ENCODE assay signal across 11 cellular contexts in the genomic region with DNA sequence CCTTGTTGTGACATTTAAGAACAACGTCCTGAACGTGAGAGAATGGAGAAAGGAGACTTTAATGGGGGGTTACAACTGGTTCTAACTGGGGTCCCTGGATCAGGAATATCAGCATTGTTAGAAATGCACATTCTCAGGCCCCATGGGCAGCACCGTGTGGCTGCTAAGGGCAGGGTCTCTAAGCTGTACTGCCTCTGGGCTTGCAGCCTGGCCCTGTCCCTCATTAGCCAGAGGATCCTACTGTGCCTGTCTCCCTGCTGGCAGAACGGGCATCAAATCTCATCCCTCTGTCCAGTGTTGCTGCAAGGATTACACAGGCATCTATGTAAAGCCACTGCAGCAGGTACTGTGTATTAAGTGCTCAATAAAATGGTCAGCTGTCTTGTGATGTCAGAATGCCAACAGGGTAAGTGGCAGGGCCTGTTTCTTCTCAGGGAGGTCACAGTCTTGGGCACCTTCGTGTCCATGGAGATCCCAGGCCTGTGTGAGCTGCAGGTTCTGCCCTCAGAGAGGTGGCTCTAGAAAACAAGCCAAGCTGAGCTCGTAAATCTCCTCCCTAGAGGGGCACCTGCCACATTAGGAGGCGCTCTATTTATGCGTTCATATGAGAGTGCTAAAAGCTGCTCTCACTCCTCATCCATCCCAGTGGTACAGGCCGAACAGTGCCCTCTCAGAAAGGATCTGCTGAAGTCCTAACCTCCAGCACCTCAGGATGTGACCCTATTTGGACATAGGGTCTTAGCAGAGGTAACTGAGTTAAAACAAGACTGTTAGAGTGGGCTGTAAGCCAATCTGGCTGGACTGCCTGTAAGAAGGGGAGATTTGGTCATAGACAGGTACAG.
DNase-seq lines count a peak whose midpoint lies in the region; ATAC-seq and TF ChIP-seq lines count a peak whose summit lies in the region.
"Had no signal": no experiment of that assay in that cellular context is flagged by ENCODE, and none has a peak within 500 bp of the region (broad histone marks: within the 10 kb centered on the region; RNA-seq: fewer than 3 reads in every experiment).

No MANE protein-coding gene starts in this region.

- DNase-seq in neural progenitor cell (ENCODE audit: low spot score) (no peak), retina (no peak), erythroblast (lab: John Stamatoyannopoulos, UW) (no peak), prostate gland (ENCODE audit: low spot score) (no peak), Ammon's horn (ENCODE audit: low spot score) (no peak)
- DNase-seq: mesendoderm, NCI-H1436 had no signal

- WGBS in prostate gland = 84% methylated on average over 9 of the region's 9 CpGs

- no peak overlapping the region for H3K4me3 ChIP-seq in neural progenitor cell
- no peak overlapping the region for H3K4me3 ChIP-seq in prostate gland
- H3K4me3 ChIP-seq: cardiac muscle cell had no signal

- no peaks in the 10 kb centered on the region for H3F3A ChIP-seq in neural progenitor cell (ENCODE audit: low read depth)

- no peak overlapping the region for H2AFZ ChIP-seq in neural progenitor cell (replicated peaks)

- no peak overlapping the region for H3K9ac ChIP-seq in neural progenitor cell

- H3K4me2 ChIP-seq in neural progenitor cell = no peak overlapping the region

- TF ChIP-seq CTCF in neural progenitor cell (IDR thresholded peaks at IDR 0.05) (no peak), prostate gland (IDR thresholded peaks at IDR 0.05) (no peak)

- no peaks in the 10 kb centered on the region for H3K9me3 ChIP-seq in neural progenitor cell (ENCODE audit: low read depth)
- H3K9me3 ChIP-seq in prostate gland = no peaks in the 10 kb centered on the region

- H4K20me1 ChIP-seq in neural progenitor cell (ENCODE audit: low read depth) = no peaks in the 10 kb centered on the region

- no peaks in the 10 kb centered on the region for H3K9me3 Mint-ChIP-seq in neural progenitor cell

- no peaks in the 10 kb centered on the region for H3K36me3 ChIP-seq in neural progenitor cell
- H3K36me3 ChIP-seq in prostate gland = no peaks in the 10 kb centered on the region
- H3K36me3 ChIP-seq: cardiac muscle cell had no signal

- ATAC-seq in GM19035 (IDR thresholded peaks at IDR 0.05; ENCODE audit: unreplicated experiment) (peak; percentile 30), GM21825 (IDR thresholded peaks at IDR 0.05; ENCODE audit: unreplicated experiment) (peak; percentile 29), HG03439 (IDR thresholded peaks at IDR 0.05; ENCODE audit: unreplicated experiment) (peak; percentile 27)

- no peak overlapping the region for H3K4me3 Mint-ChIP-seq in neural progenitor cell

- H3K27me3 ChIP-seq in neural progenitor cell = no peaks in the 10 kb centered on the region
- no peaks in the 10 kb centered on the region for H3K27me3 ChIP-seq in prostate gland (replicated peaks; ENCODE audit: insufficient read depth)
- H3K27me3 ChIP-seq: cardiac muscle cell had no signal

- H3K4me1 ChIP-seq in neural progenitor cell = no peaks in the 10 kb centered on the region
- H3K4me1 ChIP-seq in prostate gland (replicated peaks) = no peaks in the 10 kb centered on the region

- H3K79me2 ChIP-seq in neural progenitor cell (ENCODE audit: low read depth) = no peaks in the 10 kb centered on the region

- TF ChIP-seq POLR2A in erythroblast (IDR thresholded peaks at IDR 0.05; ENCODE audit: low read length) (no peak), prostate gland (IDR thresholded peaks at IDR 0.05) (no peak)

- peak overlapping the region; percentile 75 for H3K27ac Mint-ChIP-seq in neural progenitor cell

- H3K27me3 Mint-ChIP-seq in neural progenitor cell (ENCODE audit: insufficient read depth, low read depth) = no peaks in the 10 kb centered on the region

- peaks cover 16% of the 10 kb centered on the region for H3K4me1 Mint-ChIP-seq in neural progenitor cell

- no peaks in the 10 kb centered on the region for H3K36me3 Mint-ChIP-seq in neural progenitor cell

- H3K27ac ChIP-seq in neural progenitor cell (no peak overlapping the region), prostate gland (no peak overlapping the region)
- H3K27ac ChIP-seq: cardiac muscle cell had no signal

- intact Hi-C loops in prostate gland (cut with DNase I) = no loop called here
